ENCODE assay signal across 21 cellular contexts in the genomic region with DNA sequence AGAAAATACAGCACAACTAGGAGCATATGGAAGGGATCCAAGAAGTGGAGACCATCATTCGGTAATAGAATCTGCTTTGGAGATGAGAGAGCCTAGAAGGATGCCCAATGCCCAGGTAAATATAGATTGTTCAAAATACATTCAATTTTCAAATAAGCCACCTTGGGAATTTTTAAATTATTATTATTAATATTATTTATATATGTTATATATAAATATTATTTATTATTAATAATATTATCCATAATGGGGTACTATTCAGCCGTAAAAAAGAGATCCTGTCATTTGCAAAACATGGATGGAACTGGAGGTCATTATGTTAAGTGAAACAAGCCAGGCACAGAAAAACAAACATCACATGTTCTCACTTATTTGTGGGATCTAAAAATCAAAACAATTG.
A peak's percentile ranks its signal among the peaks of the same experiment; 100 is the strongest.
DNase-seq lines count a peak whose midpoint lies in the region; ATAC-seq, FAIRE-seq and TF ChIP-seq lines count a peak whose summit lies in the region.
"Had no signal": no experiment of that assay in that cellular context is flagged by ENCODE, and none has a peak within 500 bp of the region (broad histone marks: within the 10 kb centered on the region; RNA-seq: fewer than 3 reads in every experiment).

No MANE protein-coding gene starts in this region.

- FAIRE-seq in keratinocyte (lab: Jason Lieb, UNC) = peak; percentile 51
- FAIRE-seq: D721Med, GM12878, GM19239, H54 had no signal

- no peak overlapping the region for H3K4me3 Mint-ChIP-seq in GM23338
- H3K4me3 Mint-ChIP-seq: CD4-positive, alpha-beta memory T cell had no signal

- no peak for DNase-seq in GM23338 (ENCODE audit: low spot score)
- DNase-seq in keratinocyte (ENCODE audit: low read depth, low spot score) = no peak
- no peak for DNase-seq in sigmoid colon
- no peak for DNase-seq in D341Med (ENCODE audit: low spot score)
- DNase-seq in esophagus muscularis mucosa (ENCODE audit: extremely low spot score) = no peak
- DNase-seq in right cardiac atrium = no peak
- no peak for DNase-seq in dedifferentiated amniotic fluid mesenchymal stem cell (ENCODE audit: extremely low spot score)
- DNase-seq: 8988T; C1 segment of cervical spinal cord; Caco-2; CD4-positive, alpha-beta memory T cell; DMS 273 treated with DMSO at 0.1 percent for 48 hours; DMS79; EL; GDM1; GM23248; HCEC 1CT had no signal

- no peaks in the 10 kb centered on the region for H3K9me3 ChIP-seq in keratinocyte (ENCODE audit: control insufficient read depth, low read depth, low read length)
- peaks cover 0 to 2% (median 0%) of the 10 kb centered on the region in 4 donors for H3K9me3 ChIP-seq in sigmoid colon
- no peaks in the 10 kb centered on the region for H3K9me3 ChIP-seq in esophagus muscularis mucosa
- no peaks in the 10 kb centered on the region for H3K9me3 ChIP-seq in right cardiac atrium (ENCODE audit: control insufficient read depth, low read length)

- 0 out of 2 replicates have a peak overlapping the region, but pooled peaks have one; percentile 38 for H2AFZ ChIP-seq in GM23338
- H2AFZ ChIP-seq in keratinocyte (ENCODE audit: control insufficient read depth, low read length) = no peak overlapping the region
- H2AFZ ChIP-seq: GM23248 had no signal

- H3K4me1 Mint-ChIP-seq in GM23338 = peaks cover 20% of the 10 kb centered on the region; the same call in 2 of the 3 replicates
- H3K4me1 Mint-ChIP-seq: CD4-positive, alpha-beta memory T cell had no signal

- H3K27me3 ChIP-seq in GM23338 (ENCODE audit: insufficient read depth) (no peaks in the 10 kb centered on the region), keratinocyte (ENCODE audit: control insufficient read depth, extremely low read depth, insufficient read depth, low read length) (no peaks in the 10 kb centered on the region), sigmoid colon (no peaks in the 10 kb centered on the region), esophagus muscularis mucosa (no peaks in the 10 kb centered on the region), right cardiac atrium (ENCODE audit: control insufficient read depth, insufficient read depth) (no peaks in the 10 kb centered on the region)

- H3K27ac ChIP-seq in GM23338 (ENCODE audit: low read depth) = no peak overlapping the region
- no peak overlapping the region for H3K27ac ChIP-seq in keratinocyte (ENCODE audit: control insufficient read depth, insufficient read depth, low read length)
- peak overlapping the region in 3 of 4 donors; percentile 78 to 88 (median 85) for H3K27ac ChIP-seq in sigmoid colon
- H3K27ac ChIP-seq in esophagus muscularis mucosa (replicated peaks in 1 of 4) = no peak overlapping the region
- no peak overlapping the region for H3K27ac ChIP-seq in right cardiac atrium (ENCODE audit: low read length)
- H3K27ac ChIP-seq: GM23248 had no signal

- H3K9ac ChIP-seq in keratinocyte (ENCODE audit: control insufficient read depth, extremely low read depth, insufficient read depth, low read length) = no peak overlapping the region
- H3K9ac ChIP-seq: GM23248 had no signal

- no peak overlapping the region for H3K4me3 ChIP-seq in GM23338
- no peak overlapping the region for H3K4me3 ChIP-seq in keratinocyte (ENCODE audit: control insufficient read depth in 2 of 3, extremely low read depth in 1 of 3, insufficient read depth in 2 of 3, low read depth in 1 of 3, low read length in 3 of 3)
- peak overlapping the region; percentile 5 to 32 (median 27) for H3K4me3 ChIP-seq in sigmoid colon
- H3K4me3 ChIP-seq in esophagus muscularis mucosa = no peak overlapping the region
- H3K4me3 ChIP-seq in right cardiac atrium (ENCODE audit: low read length) = no peak overlapping the region
- H3K4me3 ChIP-seq: GM12878, GM23248 had no signal

- intact Hi-C loops in sigmoid colon (cut with DNase I) (loop anchor here (2.0 to 5.0 kb wide), 2 partner anchors 26 to 222 kb away; no protein-coding TSS in a partner anchor), esophagus muscularis mucosa (cut with DNase I) (no loop called here), right cardiac atrium (cut with DNase I) (no loop called here)

- H3K4me2 ChIP-seq in GM23338 = no peak overlapping the region
- no peak overlapping the region for H3K4me2 ChIP-seq in keratinocyte (ENCODE audit: control insufficient read depth, extremely low read depth, insufficient read depth, low read depth, low read length)

- H4K20me1 ChIP-seq in GM23338 (replicated peaks; ENCODE audit: insufficient read depth) (no peaks in the 10 kb centered on the region), keratinocyte (ENCODE audit: control insufficient read depth, extremely low read depth, insufficient read depth, low read length) (no peaks in the 10 kb centered on the region)

- H3K4me1 ChIP-seq in GM23338 (ENCODE audit: insufficient read depth) = peaks cover 28% of the 10 kb centered on the region
- H3K4me1 ChIP-seq in keratinocyte (ENCODE audit: control insufficient read depth, extremely low read depth, insufficient read depth, low read length) = no peaks in the 10 kb centered on the region
- H3K4me1 ChIP-seq in sigmoid colon = peaks cover 0 to 71% (median 43%) of the 10 kb centered on the region in 4 donors
- H3K4me1 ChIP-seq in esophagus muscularis mucosa = no peaks in the 10 kb centered on the region
- H3K4me1 ChIP-seq in right cardiac atrium (ENCODE audit: control insufficient read depth, insufficient read depth, low read length) = no peaks in the 10 kb centered on the region

- H3K27me3 Mint-ChIP-seq in GM23338 (ENCODE audit: insufficient read depth, low read depth, poor library complexity) = no peaks in the 10 kb centered on the region

- H3K36me3 Mint-ChIP-seq in GM23338 (ENCODE audit: low read depth) = no peaks in the 10 kb centered on the region
- H3K36me3 Mint-ChIP-seq: CD4-positive, alpha-beta memory T cell had no signal

- H3K27ac Mint-ChIP-seq in GM23338 = no peak overlapping the region
- H3K27ac Mint-ChIP-seq: CD4-positive, alpha-beta memory T cell had no signal

- no peak for TF ChIP-seq POLR2A in sigmoid colon (IDR thresholded peaks at IDR 0.05)
- no peak for TF ChIP-seq POLR2A in esophagus muscularis mucosa (IDR thresholded peaks at IDR 0.05; ENCODE audit: low read depth)

- H3K36me3 ChIP-seq in GM23338 (ENCODE audit: insufficient read depth) (no peaks in the 10 kb centered on the region), keratinocyte (ENCODE audit: control insufficient read depth in 2 of 2, extremely low read depth in 1 of 2, insufficient read depth in 2 of 2, low read length in 2 of 2) (no peaks in the 10 kb centered on the region), sigmoid colon (no peaks in the 10 kb centered on the region), esophagus muscularis mucosa (no peaks in the 10 kb centered on the region)

- dilution Hi-C loops in keratinocyte (cut with MboI; ENCODE audit: extremely low pct_ligation_motif_present, low sequenced_read_pairs) = no loop called here

- H3K79me2 ChIP-seq in GM23338 (replicated peaks; ENCODE audit: insufficient read depth) (no peaks in the 10 kb centered on the region), keratinocyte (ENCODE audit: control insufficient read depth, insufficient read depth, low read length) (no peaks in the 10 kb centered on the region)

- WGBS in sigmoid colon, 2 donors = 68 to 75% methylated on average over 2 of the region's 2 CpGs
- 41% methylated on average over 2 of the region's 2 CpGs for WGBS in esophagus muscularis mucosa
- WGBS in right cardiac atrium = 69% methylated on average over 2 of the region's 2 CpGs

- ATAC-seq in GM23338 = no peak
- no peak for ATAC-seq in right cardiac atrium
- ATAC-seq: GM12878 had no signal

- peaks cover 13% of the 10 kb centered on the region for H3K9me3 Mint-ChIP-seq in GM23338

- H3K9me2 ChIP-seq in GM23338 (ENCODE audit: insufficient read depth) = peaks cover 6% of the 10 kb centered on the region

- no peak for TF ChIP-seq EP300 in sigmoid colon (IDR thresholded peaks at IDR 0.05)
- no peak for TF ChIP-seq EP300 in esophagus muscularis mucosa (IDR thresholded peaks at IDR 0.05)

- 0 out of 2 replicates have a peak, but pooled peaks cover 5% of the 10 kb centered on the region for H3F3A ChIP-seq in GM23338 (replicated peaks; ENCODE audit: low read depth)

- no peaks in the 10 kb centered on the region for H3K9me1 ChIP-seq in keratinocyte (ENCODE audit: control insufficient read depth, extremely low read depth, insufficient read depth, low read length)

- no peak for TF ChIP-seq CTCF in GM23338 (conservative IDR thresholded peaks at IDR 0.05; ENCODE audit: low read depth in 2 of 2)
- no peak for TF ChIP-seq CTCF in keratinocyte (optimal IDR thresholded peaks at IDR 0.05 in 1 of 3, IDR thresholded peaks at IDR 0.05 in 1 of 3, conservative IDR thresholded peaks at IDR 0.05 in 1 of 3; ENCODE audit: extremely low read depth in 1 of 3, insufficient read depth in 2 of 3, low read length in 3 of 3)
- TF ChIP-seq CTCF in sigmoid colon (IDR thresholded peaks at IDR 0.05) = no peak
- TF ChIP-seq CTCF in esophagus muscularis mucosa (IDR thresholded peaks at IDR 0.05) = no peak

TF ChIP-seq in GM23338, 12 proteins besides CTCF, POLR2A, EP300 and RAD21 (continues in another document):
- no peak for TF ChIP-seq POLR2AphosphoS5 (IDR thresholded peaks at IDR 0.05; ENCODE audit: low read depth)
- TF ChIP-seq EZH2 (IDR thresholded peaks at IDR 0.05; ENCODE audit: low read depth, unreplicated experiment) = no peak
- no peak for TF ChIP-seq ZNF114 (CRISPR knock-in tag; IDR thresholded peaks at IDR 0.05)
- TF ChIP-seq ZNF331 (CRISPR knock-in tag; IDR thresholded peaks at IDR 0.05; ENCODE audit: low read depth) = no peak

Comparison
In these comparisons a context has a peak if more than half of its experiments do, and no peak if none do; other contexts are left out.
1. H3K27ac ChIP-seq: peak in sigmoid colon (3 of 4); none in GM23338 (single experiment), keratinocyte (single experiment), esophagus muscularis mucosa (0 of 4) and right cardiac atrium (single experiment).
2. H3K4me3 ChIP-seq: peak in sigmoid colon (4 of 4); none in GM23338 (single experiment), keratinocyte (0 of 3), esophagus muscularis mucosa (0 of 4) and right cardiac atrium (single experiment).